Comparison of ENCODE assay signal across 8 cellular contexts in the genomic region with DNA sequence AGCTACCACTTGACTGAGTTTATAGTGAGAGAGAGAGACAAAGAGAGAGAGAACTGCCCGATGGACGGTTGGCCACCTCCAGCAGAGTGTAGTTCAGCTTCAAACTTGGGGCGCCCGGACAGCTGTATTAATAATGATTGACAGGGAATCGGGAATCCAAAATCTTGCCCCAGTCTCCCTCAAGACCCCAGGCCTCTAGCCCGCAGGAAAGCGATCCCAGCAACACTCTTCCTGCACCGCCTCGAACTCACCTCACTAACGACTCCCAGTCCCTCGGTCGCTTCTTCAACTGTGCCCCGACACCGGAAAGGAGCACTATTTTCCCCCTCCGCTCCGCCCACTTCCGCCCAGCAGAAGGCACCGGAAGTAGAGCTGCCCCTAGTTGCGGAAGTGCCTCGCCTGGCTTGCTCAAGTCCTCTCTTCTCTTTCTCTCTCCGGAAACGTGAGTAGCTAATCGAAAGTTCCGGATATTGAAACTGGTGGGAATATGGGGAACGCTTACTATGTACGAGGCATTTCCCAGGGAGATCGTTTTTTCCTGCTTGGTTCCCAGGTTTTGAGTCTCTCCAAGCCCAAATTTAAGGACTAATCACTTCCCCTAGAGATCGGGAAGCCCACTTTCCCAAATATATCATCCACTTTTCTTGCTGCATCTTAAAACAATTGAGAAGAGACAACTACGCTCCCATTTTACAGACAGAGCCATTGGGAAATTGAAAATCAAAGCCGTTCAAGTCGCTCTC. TPM values are rescaled to one million over a fixed set of nuclear protein-coding genes. Genes with fewer than 3 reads are reported as not detected.
DNase-seq lines count a peak whose midpoint lies in the region; ATAC-seq and TF ChIP-seq lines count a peak whose summit lies in the region.

A gene with protein sequence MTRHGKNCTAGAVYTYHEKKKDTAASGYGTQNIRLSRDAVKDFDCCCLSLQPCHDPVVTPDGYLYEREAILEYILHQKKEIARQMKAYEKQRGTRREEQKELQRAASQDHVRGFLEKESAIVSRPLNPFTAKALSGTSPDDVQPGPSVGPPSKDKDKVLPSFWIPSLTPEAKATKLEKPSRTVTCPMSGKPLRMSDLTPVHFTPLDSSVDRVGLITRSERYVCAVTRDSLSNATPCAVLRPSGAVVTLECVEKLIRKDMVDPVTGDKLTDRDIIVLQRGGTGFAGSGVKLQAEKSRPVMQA (minus strand): TSS at position 293 of the 743 bp plus-strand sequence. CDS start 19,865 bp downstream, outside the sequence.

- 1 to 2% methylated on average over 24 to 31 of the region's 31 CpGs for WGBS in esophagus squamous epithelium, 2 donors

- peak within 1 kb of the TSS; percentile 88 to 99 (median 94) for H3K4me3 Mint-ChIP-seq in naive B cell
- peak within 1 kb of the TSS; percentile 81 for H3K4me3 Mint-ChIP-seq in stimulated activated effector memory CD8-positive, alpha-beta T cell treated with anti-CD3 and anti-CD28 coated beads, Interleukin-12 subunit alpha, Interleukin-12 subunit beta, amount 100 ng/mL, for 72 hours

- no peaks in the 10 kb centered on the region for H3K9me2 ChIP-seq in Karpas-422 (replicated peaks; ENCODE audit: insufficient read depth, low read length)

- H3K36me3 Mint-ChIP-seq in naive B cell, result no peaks in the 10 kb centered on the region
- peaks cover 49% of the 10 kb centered on the region for H3K36me3 Mint-ChIP-seq in stimulated activated effector memory CD8-positive, alpha-beta T cell treated with anti-CD3 and anti-CD28 coated beads, Interleukin-12 subunit alpha, Interleukin-12 subunit beta, amount 100 ng/mL, for 72 hours

- DNase-seq in DMS53 (lab: John Stamatoyannopoulos, UW) (peak; percentile 97), Karpas-422 (peak; percentile 100), RPMI7951 (ENCODE audit: low read depth) (peak; percentile 96), activated T-helper 1 cell treated with Interleukin-2 at 50 U/mL for 16 hours (ENCODE audit: low read depth) (peak; percentile 94), esophagus squamous epithelium (lab: John Stamatoyannopoulos, UW) (peak; percentile 62), naive B cell (peak; percentile 92)
- DNase-seq in stimulated activated effector memory CD8-positive, alpha-beta T cell treated with anti-CD3 and anti-CD28 coated beads, Interleukin-12 subunit alpha, Interleukin-12 subunit beta, amount 100 ng/mL, for 72 hours (ENCODE audit: low spot score in 2 of 2), result peak; percentile 86 to 97

- H4K20me1 ChIP-seq in Karpas-422 (ENCODE audit: insufficient read depth, low read depth, low read length), result no peaks in the 10 kb centered on the region

- H2AFZ ChIP-seq in Karpas-422 (ENCODE audit: low read length), result peak within 1 kb of the TSS; percentile 98

- peak within 1 kb of the TSS; percentile 27; the same call in 1 of the 2 replicates for H3K27ac ChIP-seq in Karpas-422 (ENCODE audit: low read length)
- peak within 1 kb of the TSS; percentile 70 to 90 (median 80) for H3K27ac ChIP-seq in esophagus squamous epithelium

- peaks cover 40% of the 10 kb centered on the region for H3K79me2 ChIP-seq in Karpas-422 (ENCODE audit: low read length)

- no peaks in the 10 kb centered on the region for H3K27me3 Mint-ChIP-seq in naive B cell

- peak; percentile 72 for ATAC-seq in GM21737 (IDR thresholded peaks at IDR 0.05; ENCODE audit: unreplicated experiment)
- peak; percentile 100 for ATAC-seq in naive B cell (ENCODE audit: low read depth in 2 of 2)
- ATAC-seq in stimulated activated effector memory CD8-positive, alpha-beta T cell treated with anti-CD3 and anti-CD28 coated beads, Interleukin-12 subunit alpha, Interleukin-12 subunit beta, amount 100 ng/mL, for 72 hours, result peak; percentile 98

- peak within 1 kb of the TSS; percentile 84 to 97 (median 92) for H3K27ac Mint-ChIP-seq in naive B cell
- peak within 1 kb of the TSS; percentile 86 for H3K27ac Mint-ChIP-seq in stimulated activated effector memory CD8-positive, alpha-beta T cell treated with anti-CD3 and anti-CD28 coated beads, Interleukin-12 subunit alpha, Interleukin-12 subunit beta, amount 100 ng/mL, for 72 hours

- H3K4me2 ChIP-seq in Karpas-422 (ENCODE audit: low read depth, low read length, poor library complexity, severe bottlenecking), result peak within 1 kb of the TSS; percentile 86

- no peaks in the 10 kb centered on the region for H3K9me3 Mint-ChIP-seq in naive B cell
- H3K9me3 Mint-ChIP-seq in stimulated activated effector memory CD8-positive, alpha-beta T cell treated with anti-CD3 and anti-CD28 coated beads, Interleukin-12 subunit alpha, Interleukin-12 subunit beta, amount 100 ng/mL, for 72 hours, result no peaks in the 10 kb centered on the region

- H3K4me1 ChIP-seq in Karpas-422 (ENCODE audit: low read length) (peaks cover 20% of the 10 kb centered on the region), esophagus squamous epithelium (peaks cover 12 to 48% (median 15%) of the 10 kb centered on the region in 3 donors)

- H3K36me3 ChIP-seq in Karpas-422 (ENCODE audit: insufficient read depth, low read length) (peaks cover 3% of the 10 kb centered on the region; the same call in 1 of the 2 replicates), esophagus squamous epithelium (peaks cover 0 to 34% (median 0%) of the 10 kb centered on the region in 3 donors)

- H3K27me3 ChIP-seq in Karpas-422 (ENCODE audit: low read length) (no peaks in the 10 kb centered on the region), esophagus squamous epithelium (no peaks in the 10 kb centered on the region)

- peak in 3 of 4 donors; percentile 85 to 92 (median 91) for TF ChIP-seq POLR2A in esophagus squamous epithelium (IDR thresholded peaks at IDR 0.05)

- H3K4me3 ChIP-seq in Karpas-422 (ENCODE audit: low read length) (peak within 1 kb of the TSS; percentile 80), esophagus squamous epithelium (peak within 1 kb of the TSS; percentile 37 to 78 (median 74))

- H3K9me3 ChIP-seq in Karpas-422 (ENCODE audit: low read length) (no peaks in the 10 kb centered on the region), esophagus squamous epithelium (no peaks in the 10 kb centered on the region)

- H3K9ac ChIP-seq in Karpas-422 (ENCODE audit: low read length), result peak within 1 kb of the TSS; percentile 81

- H3K4me1 Mint-ChIP-seq in naive B cell, result peaks cover 17 to 34% (median 30%) of the 10 kb centered on the region in 3 donors
- peaks cover 26% of the 10 kb centered on the region for H3K4me1 Mint-ChIP-seq in stimulated activated effector memory CD8-positive, alpha-beta T cell treated with anti-CD3 and anti-CD28 coated beads, Interleukin-12 subunit alpha, Interleukin-12 subunit beta, amount 100 ng/mL, for 72 hours

- peak in 1 of 6 experiments; percentile 56 for TF ChIP-seq CTCF in esophagus squamous epithelium (IDR thresholded peaks at IDR 0.05)

- intact Hi-C loops in esophagus squamous epithelium (cut with DNase I), result no loop called here

RNA-seq across cellular contexts. Expression of the gene that starts here (rescaled TPM):
- total RNA-seq in Karpas-422 (2014; rRNA removed; shearing (Covaris generic); ENCODE audit: low replicate concordance), result 68.5 and 136 TPM in 2 replicates
- total RNA-seq in RPMI7951 (2014; rRNA removed; shearing (Covaris generic)), result 159 TPM in 2 replicates
- total RNA-seq in esophagus squamous epithelium, result 10 to 100 TPM; 37.8 to 50.7 (median 40.2) TPM
- polyA plus RNA-seq in naive B cell (ENCODE audit: low read depth in 6 of 6), result 100 to 1,000 TPM in 5 of 6 donors, 10 to 100 TPM in 1; 89.5 to 136 (median 113) TPM

Comparison
In these comparisons a context has a peak if more than half of its experiments do, and no peak if none do; other contexts are left out.
1. Peak in every context shown above with its lines: DNase-seq, ATAC-seq, H3K4me3 ChIP-seq and H3K27ac ChIP-seq.